In genomic region chr1:45686081-45687013, GRCh38 we compare ENCODE assay signal across 1 cellular context.
A peak's percentile ranks its signal among the peaks of the same experiment; 100 is the strongest.
TF ChIP-seq lines count a peak whose summit lies in the region.

Gene GPBP1L1, minus strand, starts transcription at chr1:45686533. Its CDS starts 27,446 bp downstream, at chr1:45659087.

TF ChIP-seq in HepG2, 621 proteins besides CTCF, POLR2A, EP300 and RAD21 (continued from another document and continues in another):
- TF ChIP-seq ZBTB33 (CRISPR knock-in tag; IDR thresholded peaks at IDR 0.05) = no peak
- TF ChIP-seq MTF1 (CRISPR knock-in tag; IDR thresholded peaks at IDR 0.05) = no peak
- no peak for TF ChIP-seq MLX (CRISPR knock-in tag; IDR thresholded peaks at IDR 0.05)
- no peak for TF ChIP-seq AKAP8 (CRISPR knock-in tag; IDR thresholded peaks at IDR 0.05)
- no peak for TF ChIP-seq TCF12 (IDR thresholded peaks at IDR 0.05)
- no peak; the same call in 1 of the 2 replicates for TF ChIP-seq TCF12 (CRISPR knock-in tag; IDR thresholded peaks at IDR 0.05)
- no peak for TF ChIP-seq ZNF10 (CRISPR knock-in tag; IDR thresholded peaks at IDR 0.05; ENCODE audit: borderline replicate concordance, low read depth)
- no peak for TF ChIP-seq SRSF1 (optimal IDR thresholded peaks at IDR 0.05; ENCODE audit: low read depth, low read length)
- no peak; the same call in 1 of the 2 replicates for TF ChIP-seq ZNF777 (CRISPR knock-in tag; IDR thresholded peaks at IDR 0.05)
- no peak for TF ChIP-seq HMGXB3 (CRISPR knock-in tag; IDR thresholded peaks at IDR 0.05; ENCODE audit: borderline replicate concordance)
- TF ChIP-seq ZBTB4 (CRISPR knock-in tag; IDR thresholded peaks at IDR 0.05; ENCODE audit: borderline replicate concordance) = peak; percentile 34; the same call in 1 of the 2 replicates
- TF ChIP-seq ZNF616 (CRISPR knock-in tag; IDR thresholded peaks at IDR 0.05; ENCODE audit: low read depth) = no peak; the same call in 1 of the 2 replicates
- TF ChIP-seq ZNF670 (CRISPR knock-in tag; IDR thresholded peaks at IDR 0.05; ENCODE audit: borderline replicate concordance) = 0 out of 2 replicates have a peak, but pooled peaks have one; percentile 15
- TF ChIP-seq RAD51 (IDR thresholded peaks at IDR 0.05; ENCODE audit: borderline replicate concordance) = no peak
- no peak for TF ChIP-seq NFIC (IDR thresholded peaks at IDR 0.05; ENCODE audit: low read length)
- TF ChIP-seq MIXL1 (CRISPR knock-in tag; IDR thresholded peaks at IDR 0.05) = no peak; the same call in 1 of the 2 replicates
- no peak for TF ChIP-seq NFKBIZ (CRISPR knock-in tag; IDR thresholded peaks at IDR 0.05)
- no peak for TF ChIP-seq THRA (CRISPR knock-in tag; IDR thresholded peaks at IDR 0.05; ENCODE audit: borderline replicate concordance)
- TF ChIP-seq ZNF282 (IDR thresholded peaks at IDR 0.05; ENCODE audit: partially characterized antibody) = no peak
- peak; percentile 59; the same call in 1 of the 2 replicates for TF ChIP-seq ZNF703 (CRISPR knock-in tag; IDR thresholded peaks at IDR 0.05; ENCODE audit: borderline replicate concordance)
- no peak for TF ChIP-seq KDM3A (CRISPR knock-in tag; IDR thresholded peaks at IDR 0.05; ENCODE audit: low read depth)
- TF ChIP-seq MXD4 (CRISPR knock-in tag; IDR thresholded peaks at IDR 0.05) = peak; percentile 51; the same call in 1 of the 2 replicates
- TF ChIP-seq ARID2 (CRISPR knock-in tag; IDR thresholded peaks at IDR 0.05; ENCODE audit: borderline replicate concordance) = peak; percentile 65; the same call in 1 of the 2 replicates
- TF ChIP-seq ZNF33A (CRISPR knock-in tag; IDR thresholded peaks at IDR 0.05; ENCODE audit: borderline replicate concordance) = no peak
- peak; percentile 32; the same call in 1 of the 2 replicates for TF ChIP-seq BCL3 (CRISPR knock-in tag; IDR thresholded peaks at IDR 0.05)
- TF ChIP-seq ZSCAN9 (CRISPR knock-in tag; IDR thresholded peaks at IDR 0.05; ENCODE audit: borderline replicate concordance) = no peak; the same call in 1 of the 2 replicates
- 0 out of 2 replicates have a peak, but pooled peaks have one; percentile 14 for TF ChIP-seq SRY (CRISPR knock-in tag; IDR thresholded peaks at IDR 0.05)
- TF ChIP-seq SNAPC4 (CRISPR knock-in tag; IDR thresholded peaks at IDR 0.05) = no peak
- TF ChIP-seq ZNF563 (CRISPR knock-in tag; IDR thresholded peaks at IDR 0.05) = 0 out of 2 replicates have a peak, but pooled peaks have one; percentile 27
- no peak; the same call in 1 of the 2 replicates for TF ChIP-seq ZNF550 (CRISPR knock-in tag; IDR thresholded peaks at IDR 0.05; ENCODE audit: borderline replicate concordance)
- no peak for TF ChIP-seq ZNF740 (CRISPR knock-in tag; IDR thresholded peaks at IDR 0.05)
- TF ChIP-seq GMEB1 (CRISPR knock-in tag; IDR thresholded peaks at IDR 0.05; ENCODE audit: borderline replicate concordance) = no peak
- no peak; the same call in 1 of the 2 replicates for TF ChIP-seq ZBTB20 (CRISPR knock-in tag; IDR thresholded peaks at IDR 0.05; ENCODE audit: borderline replicate concordance, low read depth)
- TF ChIP-seq ZNF709 (CRISPR knock-in tag; IDR thresholded peaks at IDR 0.05) = no peak; the same call in none of the 2 replicates
- no peak; the same call in 1 of the 2 replicates for TF ChIP-seq ZNF891 (CRISPR knock-in tag; IDR thresholded peaks at IDR 0.05)
- TF ChIP-seq HOXA3 (CRISPR knock-in tag; IDR thresholded peaks at IDR 0.05) = peak; percentile 80
- TF ChIP-seq EED (CRISPR knock-in tag; IDR thresholded peaks at IDR 0.05) = no peak; the same call in 1 of the 2 replicates
- TF ChIP-seq ZNF331 (CRISPR knock-in tag; IDR thresholded peaks at IDR 0.05) = no peak; the same call in 1 of the 2 replicates
- TF ChIP-seq CC2D1A (CRISPR knock-in tag; IDR thresholded peaks at IDR 0.05) = no peak
- no peak for TF ChIP-seq ZNF878 (CRISPR knock-in tag; IDR thresholded peaks at IDR 0.05)
